ENCODE assay signal across 12 cellular contexts in genomic region chr6:145349950-145350510, GRCh38.
DNase-seq lines count a peak whose midpoint lies in the region; ATAC-seq and TF ChIP-seq lines count a peak whose summit lies in the region.
"Had no signal": no experiment of that assay in that cellular context is flagged by ENCODE, and none has a peak within 500 bp of the region (broad histone marks: within the 10 kb centered on the region; RNA-seq: fewer than 3 reads in every experiment).

No MANE protein-coding gene starts in this region.

- ATAC-seq in GM19328 (IDR thresholded peaks at IDR 0.05; ENCODE audit: unreplicated experiment) (peak; percentile 73), HG02840 (IDR thresholded peaks at IDR 0.05; ENCODE audit: low FRiP score, unreplicated experiment) (peak; percentile 66), HG03575 (IDR thresholded peaks at IDR 0.05; ENCODE audit: extremely low read depth, insufficient number of reproducible peaks, low FRiP score, unreplicated experiment) (peak; percentile 91)

- no peaks in the 10 kb centered on the region for H3K9me3 ChIP-seq in vagina
- H3K9me3 ChIP-seq in CD8-positive, alpha-beta memory T cell (ENCODE audit: low read length), result no peaks in the 10 kb centered on the region
- H3K9me3 ChIP-seq: thoracic aorta had no signal

- CTCF ChIA-PET in GM10248 (lab: Yijun Ruan, JAX), result interaction anchor here (0.7 to 1.4 kb wide), 5 partner anchors 11 to 284 kb away, joined by 3 to 4 read pairs (median 4); no protein-coding TSS in a partner anchor
- CTCF ChIA-PET in CD8-positive, alpha-beta memory T cell (lab: Charles Lee), result no interaction called here

- H3K27ac Mint-ChIP-seq in CD8-positive, alpha-beta memory T cell, result no peak overlapping the region

- no peaks in the 10 kb centered on the region for H3K4me1 Mint-ChIP-seq in CD8-positive, alpha-beta memory T cell

- no peak overlapping the region for H3K4me3 ChIP-seq in vagina
- H3K4me3 ChIP-seq in CD8-positive, alpha-beta memory T cell (ENCODE audit: low read length), result no peak overlapping the region
- H3K4me3 ChIP-seq: coronary artery, thoracic aorta had no signal

- no peaks in the 10 kb centered on the region for H3K36me3 ChIP-seq in vagina
- H3K36me3 ChIP-seq in CD8-positive, alpha-beta memory T cell (ENCODE audit: insufficient read depth, low read length), result no peaks in the 10 kb centered on the region
- H3K36me3 ChIP-seq: thoracic aorta had no signal

- intact Hi-C loops in vagina (cut with DNase I), result no loop called here

- no peak overlapping the region for H3K27ac ChIP-seq in vagina
- no peak overlapping the region for H3K27ac ChIP-seq in CD8-positive, alpha-beta memory T cell (ENCODE audit: low read depth, low read length)
- H3K27ac ChIP-seq: coronary artery, thoracic aorta had no signal

- no peak for TF ChIP-seq CTCF in GM10248 (IDR thresholded peaks at IDR 0.05; ENCODE audit: control extremely low read depth, extremely low read depth, low read depth, missing control alignments)
- TF ChIP-seq CTCF in vagina (IDR thresholded peaks at IDR 0.05), result no peak

- no peaks in the 10 kb centered on the region for H3K27me3 ChIP-seq in vagina
- H3K27me3 ChIP-seq in CD8-positive, alpha-beta memory T cell (ENCODE audit: insufficient read depth, low read length, poor library complexity, severe bottlenecking), result no peaks in the 10 kb centered on the region

- H3K27me3 Mint-ChIP-seq in CD8-positive, alpha-beta memory T cell, result peaks cover 9 to 25% of the 10 kb centered on the region in 2 donors

- H3K4me1 ChIP-seq in vagina, result no peaks in the 10 kb centered on the region
- H3K4me1 ChIP-seq in CD8-positive, alpha-beta memory T cell (ENCODE audit: insufficient read depth, low read length), result no peaks in the 10 kb centered on the region

- TF ChIP-seq POLR2A in vagina (IDR thresholded peaks at IDR 0.05), result no peak
- TF ChIP-seq POLR2A in erythroblast (IDR thresholded peaks at IDR 0.05; ENCODE audit: low read length), result no peak

- no peak overlapping the region for H3K4me3 Mint-ChIP-seq in CD8-positive, alpha-beta memory T cell

- POLR2A ChIA-PET in GM10248 (lab: Yijun Ruan, JAX), result no interaction called here
- POLR2A ChIA-PET in CD8-positive, alpha-beta memory T cell (lab: Charles Lee), result no interaction called here

- H3K36me3 Mint-ChIP-seq in CD8-positive, alpha-beta memory T cell, result no peaks in the 10 kb centered on the region

- peaks cover 0 to 2% (median 0%) of the 10 kb centered on the region in 5 donors for H3K9me3 Mint-ChIP-seq in CD8-positive, alpha-beta memory T cell

- DNase-seq in GM10248 (ENCODE audit: extremely low spot score) (peak; percentile 16), vagina (ENCODE audit: extremely low spot score in 2 of 2) (no peak), erythroblast (lab: John Stamatoyannopoulos, UW) (no peak)
- no peak for DNase-seq in stimulated activated naive CD4-positive, alpha-beta T cell (lab: John Stamatoyannopoulos, UW)
- DNase-seq in CD8-positive, alpha-beta memory T cell, result no peak
- DNase-seq: Kasumi-1; stimulated activated CD4-positive, alpha-beta T cell treated with anti-CD3 and anti-CD28 coated beads, Interleukin-2, amount 100 ng/mL, for 24 hours had no signal
